In the genomic region with DNA sequence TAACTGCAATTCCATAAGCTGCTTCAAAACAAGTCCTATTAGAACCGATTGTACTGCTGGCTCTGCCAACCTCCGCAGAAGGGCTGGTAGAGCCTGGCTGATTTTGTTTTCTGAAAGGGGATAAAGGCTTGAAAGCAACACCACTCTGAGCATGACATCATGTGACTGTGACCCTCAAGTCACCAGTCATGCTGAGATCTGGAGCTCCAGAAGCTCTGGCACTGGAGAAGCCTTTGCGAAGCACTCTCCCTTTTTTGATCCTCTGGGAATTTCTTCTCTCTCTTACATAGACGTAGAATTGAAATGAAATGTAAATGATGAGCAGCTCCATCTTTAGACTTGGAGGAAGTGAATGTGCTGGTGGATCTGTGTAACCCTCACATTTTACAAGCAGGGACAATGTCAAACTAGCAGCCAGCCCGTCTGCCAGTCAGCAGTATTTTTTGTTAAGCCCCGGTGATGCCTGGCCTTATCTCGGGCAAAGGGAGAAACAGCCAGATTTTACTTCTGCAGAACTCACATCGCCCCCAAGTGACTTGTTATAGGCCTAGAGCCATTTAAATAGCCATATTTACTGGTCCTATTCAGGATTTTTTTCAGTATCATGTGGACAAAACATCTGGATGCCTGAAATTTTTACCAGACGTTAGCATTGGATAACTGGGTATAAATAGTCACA, we compare ENCODE assay signal across 13 cellular contexts.
DNase-seq lines count a peak whose midpoint lies in the region; ATAC-seq and TF ChIP-seq lines count a peak whose summit lies in the region.
"Had no signal": no experiment of that assay in that cellular context is flagged by ENCODE, and none has a peak within 500 bp of the region (broad histone marks: within the 10 kb centered on the region; RNA-seq: fewer than 3 reads in every experiment).

No MANE protein-coding gene starts in this region.

- no TSS peak for BruUV-seq in Calu3 (replicated peaks; lab: Mats Ljungman, UMichigan)

- peaks cover 50% of the 10 kb centered on the region for H3K36me3 Mint-ChIP-seq in brain
- H3K36me3 Mint-ChIP-seq in Calu3 (ENCODE audit: insufficient read depth, unreplicated experiment): no peaks in the 10 kb centered on the region

- H3K9me3 Mint-ChIP-seq in brain (no peaks in the 10 kb centered on the region), Calu3 (ENCODE audit: low read depth, unreplicated experiment) (no peaks in the 10 kb centered on the region)

- H3K4me3 ChIP-seq in thoracic aorta: peak overlapping the region; percentile 7
- H3K4me3 ChIP-seq: vagina had no signal

- ATAC-seq in thoracic aorta (ENCODE audit: insufficient number of reproducible peaks, low FRiP score, low read depth) (no peak), GM18858 (IDR thresholded peaks at IDR 0.05; ENCODE audit: unreplicated experiment) (no peak)
- ATAC-seq: T-helper 17 cell had no signal

- H3K27ac ChIP-seq in thoracic aorta: peak overlapping the region; percentile 35 to 44
- H3K27ac ChIP-seq: vagina had no signal

- H3K4me1 Mint-ChIP-seq in brain (peaks cover 51% of the 10 kb centered on the region), Calu3 (ENCODE audit: low read depth, unreplicated experiment) (no peaks in the 10 kb centered on the region)
- H3K4me1 Mint-ChIP-seq: B cell, T-helper 17 cell had no signal

- DNase-seq in NCI-H524 (lab: John Stamatoyannopoulos, UW) (peak; percentile 11 to 27), NCI-H524 treated with DMSO at 0.1 percent for 48 hours (lab: John Stamatoyannopoulos, UW) (no peak), hippocampal formation (lab: John Stamatoyannopoulos, UW) (peak; percentile 64 to 82), thoracic aorta (ENCODE audit: low spot score) (no peak), Calu3 (no peak), SKM-1 treated with dmso at 0.1 percent for 144 hours (lab: John Stamatoyannopoulos, UW; ENCODE audit: unreplicated experiment) (no peak)
- DNase-seq: NCI-H2081 treated with DMSO at 0.1 percent for 48 hours; stimulated activated CD4-positive, alpha-beta T cell treated with anti-CD3 and anti-CD28 coated beads, Interleukin-2, amount 100 ng/mL, for 48 hours; T-helper 17 cell had no signal

- TF ChIP-seq CTCF in brain (conservative IDR thresholded peaks at IDR 0.05) (peak in 1 of 2 experiments; percentile 40), thoracic aorta (IDR thresholded peaks at IDR 0.05) (peak; percentile 12), Calu3 (IDR thresholded peaks at IDR 0.05; ENCODE audit: unreplicated experiment) (no peak)

- no peaks in the 10 kb centered on the region for H3K27me3 ChIP-seq in thoracic aorta (replicated peaks; ENCODE audit: insufficient read depth)
- H3K27me3 ChIP-seq: vagina had no signal

- no peaks in the 10 kb centered on the region for H3K9me3 ChIP-seq in thoracic aorta
- H3K9me3 ChIP-seq: vagina had no signal

- H3K36me3 ChIP-seq in thoracic aorta: no peaks in the 10 kb centered on the region
- H3K36me3 ChIP-seq: vagina had no signal

- H3K4me3 Mint-ChIP-seq in brain (peak overlapping the region; percentile 33 to 75 (median 65)), Calu3 (ENCODE audit: low read depth, unreplicated experiment) (no peak overlapping the region)
- H3K4me3 Mint-ChIP-seq: B cell, T-helper 17 cell had no signal

- CTCF ChIA-PET in Calu3 (lab: Charles Lee): no interaction called here

- H3K27ac Mint-ChIP-seq in brain (peak overlapping the region; percentile 47 to 97 (median 95)), Calu3 (ENCODE audit: unreplicated experiment) (no peak overlapping the region)
- H3K27ac Mint-ChIP-seq: B cell, T-helper 17 cell had no signal

- H3K4me1 ChIP-seq in thoracic aorta (ENCODE audit: control insufficient read depth in 1 of 2, low read depth in 2 of 2): peaks cover 0 to 25% of the 10 kb centered on the region in 2 donors
- H3K4me1 ChIP-seq: vagina had no signal

- intact Hi-C loops in Calu3 (cut with micrococcal nuclease; ENCODE audit: unreplicated experiment): no loop called here

- H3K27me3 Mint-ChIP-seq in brain: peaks cover 7% of the 10 kb centered on the region
- H3K27me3 Mint-ChIP-seq in Calu3 (ENCODE audit: unreplicated experiment): peaks cover 24% of the 10 kb centered on the region
- H3K27me3 Mint-ChIP-seq: B cell, T-helper 17 cell had no signal

Comparison
In these comparisons a context has a peak if more than half of its experiments do, and no peak if none do; other contexts are left out.
1. DNase-seq: peak in NCI-H524 (2 of 2) and hippocampal formation (2 of 2); none in NCI-H524 treated with DMSO at 0.1 percent for 48 hours (single experiment), thoracic aorta (single experiment), Calu3 (single experiment) and SKM-1 treated with dmso at 0.1 percent for 144 hours (single experiment).